In the genomic region with DNA sequence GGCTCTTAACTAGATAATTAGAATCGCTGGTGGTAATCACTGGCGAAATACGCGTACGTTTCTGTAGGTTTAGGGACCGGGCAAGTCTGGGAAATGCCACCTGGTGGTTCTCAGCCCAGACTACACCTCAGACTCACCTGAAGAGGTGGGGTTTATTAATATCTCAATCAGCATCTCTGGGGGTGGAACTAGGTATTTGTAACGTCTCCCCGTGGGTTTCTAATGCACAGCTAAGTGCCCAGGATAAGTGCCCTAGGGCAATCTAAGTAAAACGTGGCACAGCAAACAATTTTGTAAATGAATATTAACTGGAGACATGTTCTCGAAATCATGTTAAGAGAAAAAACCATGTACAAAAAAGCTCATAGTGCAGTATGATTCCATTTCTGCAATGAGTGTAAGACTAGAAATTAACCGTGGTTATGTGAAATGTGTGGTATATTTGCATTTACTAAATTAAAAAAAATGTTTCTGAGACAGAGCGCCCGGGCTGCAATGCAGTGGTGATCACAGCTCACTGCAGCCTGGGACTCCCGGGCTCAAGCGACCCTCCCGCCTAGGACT, we compare ENCODE assay signal across 8 cellular contexts. TPM values are rescaled to one million over a fixed set of nuclear protein-coding genes. Genes with fewer than 3 reads are reported as not detected.
A peak's percentile ranks its signal among the peaks of the same experiment; 100 is the strongest.
DNase-seq lines count a peak whose midpoint lies in the region; ATAC-seq, FAIRE-seq and TF ChIP-seq lines count a peak whose summit lies in the region.

No MANE protein-coding gene starts in this region.

- ATAC-seq in GM21381 (IDR thresholded peaks at IDR 0.05; ENCODE audit: unreplicated experiment): peak; percentile 43
- ATAC-seq in HG03575 (IDR thresholded peaks at IDR 0.05; ENCODE audit: extremely low read depth, insufficient number of reproducible peaks, low FRiP score, unreplicated experiment): peak; percentile 49
- ATAC-seq in lung (ENCODE audit: insufficient read depth, low FRiP score): peak; percentile 28

- POLR2A ChIA-PET in RWPE1 (lab: Yijun Ruan, JAX; ENCODE audit: low non-redundant PET): no interaction called here

- TF ChIP-seq CTCF in RWPE1 (conservative IDR thresholded peaks at IDR 0.05; ENCODE audit: low read depth) (peak; percentile 58), colonic mucosa (IDR thresholded peaks at IDR 0.05) (peak; percentile 35), lung (IDR thresholded peaks at IDR 0.05; ENCODE audit: control extremely low read depth, extremely low read depth) (no peak), D721Med (IDR thresholded peaks at IDR 0.05; ENCODE audit: insufficient read depth, missing control alignments) (no peak)

- H3K27ac ChIP-seq in RWPE1 (peak overlapping the region; percentile 85), colonic mucosa (peak overlapping the region; percentile 97), lung (ENCODE audit: low read depth in 1 of 2, low read length in 1 of 2) (peak overlapping the region; percentile 81 to 88), thymus (ENCODE audit: low read depth) (peak overlapping the region; percentile 93)

- H3K4me3 ChIP-seq in colonic mucosa: peak overlapping the region; percentile 100
- H3K4me3 ChIP-seq in lung: peak overlapping the region; percentile 41
- peak overlapping the region; percentile 99 for H3K4me3 ChIP-seq in thymus (ENCODE audit: low read length)

- H3K36me3 ChIP-seq in colonic mucosa (no peaks in the 10 kb centered on the region), lung (ENCODE audit: control insufficient read depth in 2 of 2, insufficient read depth in 2 of 2, low read length in 2 of 2) (no peaks in the 10 kb centered on the region), thymus (ENCODE audit: control insufficient read depth, insufficient read depth) (peaks cover 9% of the 10 kb centered on the region)

- WGBS in lung, 2 donors: 33 to 37% methylated on average over 16 of the region's 16 CpGs
- WGBS in thymus: 43% methylated on average over 16 of the region's 16 CpGs

- H3K4me1 ChIP-seq in colonic mucosa (peaks cover 10% of the 10 kb centered on the region), lung (ENCODE audit: control insufficient read depth in 2 of 2, insufficient read depth in 2 of 2, low read length in 2 of 2) (peaks cover 8 to 17% of the 10 kb centered on the region in 2 donors), thymus (ENCODE audit: control insufficient read depth, insufficient read depth, low read length) (peaks cover 14% of the 10 kb centered on the region)

- H3K9me3 ChIP-seq in colonic mucosa: no peaks in the 10 kb centered on the region
- H3K9me3 ChIP-seq in lung (ENCODE audit: control insufficient read depth in 2 of 2, insufficient read depth in 1 of 2, low read length in 1 of 2): no peaks in the 10 kb centered on the region
- H3K9me3 ChIP-seq in thymus (ENCODE audit: control insufficient read depth): no peaks in the 10 kb centered on the region

- H3K27me3 ChIP-seq in colonic mucosa (no peaks in the 10 kb centered on the region), lung (ENCODE audit: control insufficient read depth, insufficient read depth) (no peaks in the 10 kb centered on the region), thymus (ENCODE audit: control insufficient read depth, insufficient read depth) (no peaks in the 10 kb centered on the region)

- FAIRE-seq in D721Med (lab: Jason Lieb, UNC): no peak

- CTCF ChIA-PET in RWPE1 (lab: Yijun Ruan, JAX): interaction anchor here (0.6 to 0.9 kb wide), 4 partner anchors 239 to 686 kb away, joined by 3 to 4 read pairs (median 4); no protein-coding TSS in a partner anchor

- intact Hi-C loops in colonic mucosa (cut with DNase I): no loop called here

- peak; percentile 72 for DNase-seq in DMS79 (lab: John Stamatoyannopoulos, UW)
- DNase-seq in RWPE1 (ENCODE audit: low spot score): peak; percentile 82
- peak; percentile 69 for DNase-seq in colonic mucosa
- peak; percentile 38 for DNase-seq in lung (ENCODE audit: low spot score)
- DNase-seq in D721Med (ENCODE audit: insufficient read length, low spot score): no peak

- H3K9ac ChIP-seq in colonic mucosa (ENCODE audit: low read depth in 2 of 2, low read length in 2 of 2): peak overlapping the region; percentile 71 to 81

RNA-seq across cellular contexts. Expression of gene CNOT11, which starts 0.8 kb away (rescaled TPM):
- total RNA-seq in colonic mucosa: 10 to 100 TPM; 58.3 to 71.1 TPM
- total RNA-seq in lung: 10 to 100 TPM; 23.7 to 32.5 TPM
- 10 to 100 TPM; 16.4 to 23.7 TPM for polyA plus RNA-seq in lung
- polyA plus RNA-seq in thymus: 34.0 TPM

RNA-seq across cellular contexts. Expression of gene RNF149, which starts 56.6 kb away (rescaled TPM):
- 10 to 100 TPM; 39.6 to 54.8 TPM for total RNA-seq in colonic mucosa
- total RNA-seq in lung: 100 to 1,000 TPM in 1 of 2 donors, 10 to 100 TPM in 1; 92.2 to 106 TPM
- 10 to 100 TPM; 46.7 to 94.5 TPM for polyA plus RNA-seq in lung
- polyA plus RNA-seq in thymus: 105 TPM

Comparison
In these comparisons a context has a peak if more than half of its experiments do, and no peak if none do; other contexts are left out.
1. CTCF ChIP-seq: peak in RWPE1 (single experiment) and colonic mucosa (single experiment); none in lung (single experiment) and D721Med (single experiment).
2. H3K4me3 ChIP-seq: peak in every context shown above with its lines; median percentile 100 in colonic mucosa; 99 in thymus; 41 in lung.
3. Peak in every context shown above with its lines, with median percentiles within 50 percentile points of each other: ATAC-seq and H3K27ac ChIP-seq.